8 cellular contexts compared by ENCODE assay signal in genomic region chr2:240513544-240514287, GRCh38.
A peak's percentile ranks its signal among the peaks of the same experiment; 100 is the strongest.
DNase-seq lines count a peak whose midpoint lies in the region; ATAC-seq and TF ChIP-seq lines count a peak whose summit lies in the region.

No MANE protein-coding gene starts in this region.

- H3K4me3 ChIP-seq in AG10803 (ENCODE audit: low read length): no peak overlapping the region
- no peak overlapping the region for H3K4me3 ChIP-seq in fibroblast of pulmonary artery (replicated peaks; ENCODE audit: low read depth, low read length)

- DNase-seq in AG10803 (ENCODE audit: low read depth) (peak; percentile 82), RKO (ENCODE audit: low spot score) (peak; percentile 91), activated T-helper 1 cell treated with Interleukin-2 at 50 U/mL for 16 hours (ENCODE audit: low read depth) (peak; percentile 67), fibroblast of pulmonary artery (ENCODE audit: low read depth) (peak; percentile 82), non-pigmented ciliary epithelial cell (ENCODE audit: low read depth) (peak; percentile 79), substantia nigra (lab: John Stamatoyannopoulos, UW) (peak in 36 of 49 donors; percentile 5 to 68 (median 36))

- TF ChIP-seq CTCF in AG10803 (conservative IDR thresholded peaks at IDR 0.05; ENCODE audit: low read length): peak; percentile 91
- TF ChIP-seq CTCF in fibroblast of pulmonary artery (IDR thresholded peaks at IDR 0.05; ENCODE audit: low read length, missing control alignments): peak; percentile 96

- ATAC-seq in GM18907 (IDR thresholded peaks at IDR 0.05; ENCODE audit: unreplicated experiment) (peak; percentile 92), HG03108 (IDR thresholded peaks at IDR 0.05; ENCODE audit: unreplicated experiment) (peak; percentile 95)

- no peak overlapping the region for H3K27ac ChIP-seq in substantia nigra (ENCODE audit: low read depth, low read length, poor library complexity, severe bottlenecking)

Comparison
In these comparisons a context has a peak if more than half of its experiments do, and no peak if none do; other contexts are left out.
1. DNase-seq: peak in every context shown above with its lines; median percentile 91 in RKO; 82 in AG10803; 82 in fibroblast of pulmonary artery; 79 in non-pigmented ciliary epithelial cell; 67 in activated T-helper 1 cell treated with Interleukin-2 at 50 U/mL for 16 hours; 36 in substantia nigra.